25 cellular contexts compared by ENCODE assay signal in the genomic region with DNA sequence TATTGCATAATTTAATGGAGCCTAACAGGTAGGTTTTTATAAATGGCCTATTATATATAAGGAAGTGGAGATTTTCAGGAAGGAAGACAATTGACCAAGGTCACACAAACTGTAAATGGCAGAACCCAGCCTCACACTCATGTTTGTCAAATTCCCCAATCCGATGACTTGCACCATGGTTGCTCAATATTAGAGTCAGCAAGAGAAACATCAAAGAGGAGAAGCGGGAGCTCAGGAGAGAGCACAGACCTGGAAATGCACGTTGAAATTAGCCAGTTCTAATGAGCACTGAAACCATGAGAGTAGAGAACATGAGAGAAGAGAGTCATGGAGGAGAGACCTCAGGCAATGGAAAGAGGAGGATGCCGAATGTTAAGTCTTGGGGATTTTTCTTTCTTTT. TPM values are rescaled to one million over a fixed set of nuclear protein-coding genes. Genes with fewer than 3 reads are reported as not detected.
"Had no signal": no experiment of that assay in that cellular context is flagged by ENCODE, and none has a peak within 500 bp of the region (broad histone marks: within the 10 kb centered on the region; RNA-seq: fewer than 3 reads in every experiment).

No MANE protein-coding gene starts in this region.

- H3K4me3 ChIP-seq: body of pancreas, esophagus squamous epithelium, heart right ventricle, left lung, lung, neural progenitor cell, right atrium auricular region, suprapubic skin, tibial artery had no signal

- H3K27me3 ChIP-seq: body of pancreas, esophagus squamous epithelium, heart right ventricle, left lung, neural progenitor cell, right atrium auricular region, suprapubic skin, tibial artery had no signal

- H3K36me3 ChIP-seq: esophagus squamous epithelium, heart right ventricle, left lung, neural progenitor cell, right atrium auricular region, suprapubic skin, tibial artery had no signal

- H3K4me2 ChIP-seq: neural progenitor cell had no signal

- DNase-seq: activated CD4-positive, alpha-beta T cell treated with anti-CD3 and anti-CD28 coated beads for 36 hours; activated CD4-positive, CD25-positive, alpha-beta regulatory T cell; activated naive CD4-positive, alpha-beta T cell; activated T-cell treated with anti-CD3 and anti-CD28 coated beads for 4 hours; activated T-cell treated with anti-CD3 and anti-CD28 coated beads, Interleukin-2, amount 50 U/mL, for 72 hours; anterior cingulate cortex; body of pancreas; dermis blood vessel endothelial cell; effector CD4-positive, alpha-beta T cell; esophagus squamous epithelium; foreskin melanocyte; heart right ventricle; kidney glomerular epithelial cell; left lung; mesendoderm; natural killer cell; occipital lobe; stimulated activated naive CD4-positive, alpha-beta T cell; tibial artery had no signal

- H3K4me1 ChIP-seq: body of pancreas, esophagus squamous epithelium, left lung, neural progenitor cell, parathyroid adenoma, suprapubic skin, tibial artery had no signal

- H3K9me3 ChIP-seq: body of pancreas, esophagus squamous epithelium, heart right ventricle, left lung, right atrium auricular region, suprapubic skin, tibial artery had no signal

- H2AFZ ChIP-seq: neural progenitor cell, parathyroid adenoma had no signal

- H3K79me2 ChIP-seq: parathyroid adenoma had no signal

- H3K9ac ChIP-seq: neural progenitor cell, parathyroid adenoma had no signal

- H3K27ac ChIP-seq: body of pancreas, esophagus squamous epithelium, heart right ventricle, left lung, neural progenitor cell, parathyroid adenoma, right atrium auricular region, suprapubic skin, tibial artery had no signal

- ATAC-seq: activated CD4-positive, alpha-beta T cell treated with anti-CD3 and anti-CD28 coated beads for 36 hours; activated T-cell treated with anti-CD3 and anti-CD28 coated beads, Interleukin-2, amount 50 U/mL, for 72 hours; body of pancreas; heart right ventricle; left lung; natural killer cell had no signal

RNA-seq across cellular contexts. Expression of a gene that starts 13.5 kb away (rescaled TPM):
- total RNA-seq: activated CD4-positive, alpha-beta T cell treated with anti-CD3 and anti-CD28 coated beads for 36 hours; activated T-cell treated with anti-CD3 and anti-CD28 coated beads, Interleukin-2, amount 50 U/mL, for 72 hours; mononuclear cell; natural killer cell had no signal
